In the genomic region with DNA sequence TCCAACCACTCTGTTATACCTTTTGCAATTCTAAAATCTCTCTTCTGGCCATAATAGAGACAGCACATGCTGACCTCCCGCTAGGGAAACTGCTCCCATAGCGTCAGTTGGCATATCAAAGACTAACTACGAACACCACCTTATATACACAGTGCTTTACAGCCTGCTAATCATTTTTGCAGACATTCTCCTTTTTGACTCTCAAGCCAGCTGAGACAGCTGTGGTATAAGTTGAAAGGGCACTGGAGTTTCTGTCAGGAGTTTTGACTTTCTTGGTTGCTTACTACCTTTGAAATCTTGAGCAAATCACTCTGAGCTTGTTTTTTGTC, we compare ENCODE assay signal across 12 cellular contexts.
DNase-seq lines count a peak whose midpoint lies in the region; ATAC-seq and TF ChIP-seq lines count a peak whose summit lies in the region.
"Had no signal": no experiment of that assay in that cellular context is flagged by ENCODE, and none has a peak within 500 bp of the region (broad histone marks: within the 10 kb centered on the region; RNA-seq: fewer than 3 reads in every experiment).

No MANE protein-coding gene starts in this region.

- H3K9me3 ChIP-seq in Loucy (ENCODE audit: insufficient read depth, low read depth, low read length) (no peaks in the 10 kb centered on the region), HAP-1 (no peaks in the 10 kb centered on the region)
- H3K9me3 ChIP-seq: vagina had no signal

- H3K79me2 ChIP-seq in Loucy (ENCODE audit: insufficient read depth, low read length): no peaks in the 10 kb centered on the region

- H3K9ac ChIP-seq in Loucy (ENCODE audit: low read depth, low read length, poor library complexity, severe bottlenecking): no peak overlapping the region

- H3K36me3 Mint-ChIP-seq in activated naive CD4-positive, alpha-beta T cell treated with anti-CD3 and anti-CD28 coated beads for 36 hours (ENCODE audit: low read depth): peaks cover 1% of the 10 kb centered on the region
- H3K36me3 Mint-ChIP-seq in MCF 10A (ENCODE audit: insufficient read depth, unreplicated experiment): no peaks in the 10 kb centered on the region
- H3K36me3 Mint-ChIP-seq: activated naive CD4-positive, alpha-beta T cell treated with anti-CD3 and anti-CD28 coated beads, Interleukin-2, amount 10 ng/mL, durations not matched to agents 7 days and 5 days had no signal

- intact Hi-C loops in activated naive CD4-positive, alpha-beta T cell treated with anti-CD3 and anti-CD28 coated beads for 36 hours (cut with micrococcal nuclease): loop anchor here (1.0 to 2.0 kb wide), 3 partner anchors 11 to 56 kb away; no protein-coding TSS in a partner anchor
- intact Hi-C loops in MCF 10A (cut with micrococcal nuclease): no loop called here

- H3K27ac Mint-ChIP-seq in activated naive CD4-positive, alpha-beta T cell treated with anti-CD3 and anti-CD28 coated beads for 36 hours: peak overlapping the region; percentile 80
- no peak overlapping the region for H3K27ac Mint-ChIP-seq in MCF 10A (ENCODE audit: low read depth, unreplicated experiment)

- peaks cover 21% of the 10 kb centered on the region for H3K4me1 Mint-ChIP-seq in activated naive CD4-positive, alpha-beta T cell treated with anti-CD3 and anti-CD28 coated beads for 36 hours (ENCODE audit: low read depth)
- peaks cover 5% of the 10 kb centered on the region for H3K4me1 Mint-ChIP-seq in MCF 10A (ENCODE audit: insufficient read depth, unreplicated experiment)

- no peak overlapping the region for H3K4me3 ChIP-seq in Loucy (ENCODE audit: low read length, poor library complexity, severe bottlenecking)
- no peak overlapping the region for H3K4me3 ChIP-seq in HAP-1
- H3K4me3 ChIP-seq: gastroesophageal sphincter, vagina had no signal

- H3K36me3 ChIP-seq in Loucy (ENCODE audit: insufficient read depth, low read length): no peaks in the 10 kb centered on the region
- no peaks in the 10 kb centered on the region for H3K36me3 ChIP-seq in HAP-1 (replicated peaks)
- H3K36me3 ChIP-seq: gastroesophageal sphincter, vagina had no signal

- ATAC-seq in HG02642 (IDR thresholded peaks at IDR 0.05; ENCODE audit: poor library complexity, unreplicated experiment): peak; percentile 5
- ATAC-seq: gastroesophageal sphincter had no signal

- no peak overlapping the region for H2AFZ ChIP-seq in Loucy (ENCODE audit: low read length)

- peak overlapping the region; percentile 15 for H3K4me2 ChIP-seq in Loucy (ENCODE audit: low read depth, low read length, poor library complexity, severe bottlenecking)

- no peak for TF ChIP-seq CTCF in Loucy (conservative IDR thresholded peaks at IDR 0.05; ENCODE audit: low read length)
- no peak for TF ChIP-seq CTCF in MCF 10A (IDR thresholded peaks at IDR 0.05; ENCODE audit: unreplicated experiment)

- H3F3A ChIP-seq in Loucy (ENCODE audit: low read depth): no peaks in the 10 kb centered on the region

- in situ Hi-C loops in HAP-1 (cut with MboI; ENCODE audit: low sequenced_read_pairs): no loop called here

- peaks cover 1% of the 10 kb centered on the region for H3K9me3 Mint-ChIP-seq in activated naive CD4-positive, alpha-beta T cell treated with anti-CD3 and anti-CD28 coated beads for 36 hours
- peaks cover 8% of the 10 kb centered on the region for H3K9me3 Mint-ChIP-seq in MCF 10A (ENCODE audit: unreplicated experiment)

- DNase-seq in activated naive CD4-positive, alpha-beta T cell treated with anti-CD3 and anti-CD28 coated beads for 36 hours: no peak
- DNase-seq in activated naive CD4-positive, alpha-beta T cell (lab: John Stamatoyannopoulos, UW): no peak
- DNase-seq in MCF 10A (ENCODE audit: unreplicated experiment): no peak
- DNase-seq in HAP-1 (ENCODE audit: low spot score in 2 of 2): no peak
- DNase-seq in anterior cingulate cortex (lab: John Stamatoyannopoulos, UW): no peak
- no peak for DNase-seq in GM03348 (ENCODE audit: low spot score)
- DNase-seq: NCI-H2081 treated with DMSO at 0.1 percent for 48 hours had no signal

- H3K27me3 ChIP-seq in Loucy (ENCODE audit: insufficient read depth, low read length, poor library complexity, severe bottlenecking) (no peaks in the 10 kb centered on the region), HAP-1 (ENCODE audit: low read depth) (peaks cover 9% of the 10 kb centered on the region)
- H3K27me3 ChIP-seq: vagina had no signal

- CTCF ChIA-PET in activated naive CD4-positive, alpha-beta T cell treated with anti-CD3 and anti-CD28 coated beads for 36 hours (lab: Charles Lee): no interaction called here
- CTCF ChIA-PET in MCF 10A (lab: Yijun Ruan, JAX): interaction anchor here (0.7 kb wide), 1 partner anchor 52 kb away, joined by 3 read pairs; no protein-coding TSS in a partner anchor

- peak overlapping the region; percentile 30 for H3K4me3 Mint-ChIP-seq in activated naive CD4-positive, alpha-beta T cell treated with anti-CD3 and anti-CD28 coated beads for 36 hours
- no peak overlapping the region for H3K4me3 Mint-ChIP-seq in MCF 10A (ENCODE audit: unreplicated experiment)
- H3K4me3 Mint-ChIP-seq: activated naive CD4-positive, alpha-beta T cell treated with anti-CD3 and anti-CD28 coated beads, Interleukin-2, amount 10 ng/mL, durations not matched to agents 7 days and 5 days had no signal

- POLR2A ChIA-PET in MCF 10A (lab: Yijun Ruan, JAX): interaction anchor here (1.4 kb wide), 1 partner anchor 12 kb away, joined by 3 read pairs; no protein-coding TSS in a partner anchor

- H3K9me2 ChIP-seq in Loucy (replicated peaks; ENCODE audit: low read depth, low read length): no peaks in the 10 kb centered on the region

- peaks cover 4% of the 10 kb centered on the region for H3K27me3 Mint-ChIP-seq in activated naive CD4-positive, alpha-beta T cell treated with anti-CD3 and anti-CD28 coated beads for 36 hours (ENCODE audit: low read depth)
- H3K27me3 Mint-ChIP-seq in MCF 10A (ENCODE audit: insufficient read depth, unreplicated experiment): no peaks in the 10 kb centered on the region

- no peaks in the 10 kb centered on the region for H4K20me1 ChIP-seq in Loucy (ENCODE audit: insufficient read depth, low read length, poor library complexity, severe bottlenecking)

- no TSS peak for BruUV-seq in MCF 10A (replicated peaks; lab: Mats Ljungman, UMichigan)

- H3K4me1 ChIP-seq in Loucy (ENCODE audit: insufficient read depth, low read length, poor library complexity, severe bottlenecking) (peaks cover 9% of the 10 kb centered on the region), HAP-1 (no peaks in the 10 kb centered on the region)
- H3K4me1 ChIP-seq: gastroesophageal sphincter, vagina had no signal
